In the genomic region with DNA sequence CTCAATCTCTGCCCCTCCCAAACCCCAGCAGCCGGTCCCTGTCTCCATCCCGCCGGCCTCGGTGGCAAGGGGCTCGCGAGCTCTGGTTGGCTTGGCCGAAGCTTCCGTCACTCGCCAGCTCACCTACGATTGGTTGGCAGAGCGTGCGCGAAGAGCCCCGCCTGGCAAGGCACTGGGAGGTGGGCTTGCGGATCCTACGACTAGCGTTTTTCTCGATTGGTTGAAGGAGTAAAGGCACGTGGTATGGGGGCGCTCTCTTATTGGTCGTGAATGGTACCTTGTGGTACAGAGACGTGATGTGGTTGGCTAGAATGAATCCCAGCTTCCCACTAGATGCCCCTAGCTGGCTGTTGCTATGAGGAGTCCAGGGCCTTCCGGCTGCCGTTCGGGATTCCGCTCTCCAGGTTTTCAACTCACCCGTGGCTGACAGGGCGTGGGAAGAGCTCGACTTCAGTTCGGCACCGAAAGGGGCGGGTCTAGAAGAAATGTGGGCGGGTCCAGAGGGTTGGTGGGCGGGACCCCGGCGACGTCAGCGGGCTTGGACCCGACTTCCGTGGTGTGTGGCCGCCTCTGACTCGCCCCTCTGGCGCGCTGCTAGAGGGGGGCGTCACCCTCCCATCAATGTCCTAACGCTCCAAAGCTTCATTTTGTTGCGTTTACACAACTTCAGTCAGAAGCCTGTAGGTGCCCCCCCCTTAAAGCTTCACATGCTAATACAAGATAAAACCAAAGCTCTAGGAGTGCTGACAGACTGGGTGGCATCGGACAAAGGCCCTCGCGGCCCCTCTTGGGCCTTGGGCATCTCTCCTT, we compare ENCODE assay signal across 8 cellular contexts. TPM values are rescaled to one million over a fixed set of nuclear protein-coding genes. Genes with fewer than 3 reads are reported as not detected.
A peak's percentile ranks its signal among the peaks of the same experiment; 100 is the strongest.
DNase-seq lines count a peak whose midpoint lies in the region; ATAC-seq and TF ChIP-seq lines count a peak whose summit lies in the region.

No MANE protein-coding gene starts in this region.

- peaks cover 41% of the 10 kb centered on the region for H3K4me1 Mint-ChIP-seq in WTC11

- peak; percentile 96 for DNase-seq in AG08395 (ENCODE audit: low spot score)
- peak; percentile 99 for DNase-seq in NCI-H2227 treated with DMSO at 0.1 percent for 48 hours (lab: John Stamatoyannopoulos, UW)
- DNase-seq in WTC11 (ENCODE audit: low spot score), result peak; percentile 98
- DNase-seq in cardiac fibroblast (ENCODE audit: low read depth in 2 of 2), result peak; percentile 100
- DNase-seq in iPS-NIHi11 (ENCODE audit: low spot score), result peak; percentile 89

- peak overlapping the region; percentile 93 for H3K4me3 Mint-ChIP-seq in WTC11

- CTCF ChIA-PET in WTC11 (lab: Charles Lee), result interaction anchor here (0.8 to 1.6 kb wide), 11 partner anchors 23 to 449 kb away, joined by 3 to 6 read pairs (median 3); a partner anchor contains a TSS

- H3K4me3 ChIP-seq in cardiac fibroblast (replicated peaks in 1 of 2; ENCODE audit: low read depth in 2 of 2, low read length in 2 of 2) (peak overlapping the region; percentile 80 to 81), skin epidermis (peak overlapping the region; percentile 65 to 90 (median 84))

- TF ChIP-seq CTCF in WTC11 (IDR thresholded peaks at IDR 0.05), result no peak
- TF ChIP-seq CTCF in cardiac fibroblast (IDR thresholded peaks at IDR 0.05; ENCODE audit: low read depth, low read length), result no peak

- H3K27ac Mint-ChIP-seq in WTC11, result peak overlapping the region; percentile 100

- ATAC-seq in GM18909 (IDR thresholded peaks at IDR 0.05; ENCODE audit: poor library complexity, unreplicated experiment), result peak; percentile 81
- peak; percentile 79 for ATAC-seq in HG03175 (IDR thresholded peaks at IDR 0.05; ENCODE audit: unreplicated experiment)
- ATAC-seq in WTC11, result peak; percentile 85

- 0 out of 2 replicates have a peak, but pooled peaks cover 4% of the 10 kb centered on the region for H3K36me3 Mint-ChIP-seq in WTC11

- POLR2A ChIA-PET in WTC11 (lab: Charles Lee), result interaction anchor here (0.6 to 1.3 kb wide), 7 partner anchors 10 to 205 kb away, joined by 3 to 4 read pairs (median 3); no protein-coding TSS in a partner anchor

- no peaks in the 10 kb centered on the region for H3K27me3 Mint-ChIP-seq in WTC11 (ENCODE audit: low read depth)

- no peaks in the 10 kb centered on the region for H3K9me3 Mint-ChIP-seq in WTC11

- peak overlapping the region; percentile 80 to 99 (median 97) for H3K27ac ChIP-seq in skin epidermis

TF ChIP-seq in WTC11, 78 proteins besides CTCF, POLR2A, EP300 and RAD21 (continues in another document):
- TF ChIP-seq, protein P1, sequence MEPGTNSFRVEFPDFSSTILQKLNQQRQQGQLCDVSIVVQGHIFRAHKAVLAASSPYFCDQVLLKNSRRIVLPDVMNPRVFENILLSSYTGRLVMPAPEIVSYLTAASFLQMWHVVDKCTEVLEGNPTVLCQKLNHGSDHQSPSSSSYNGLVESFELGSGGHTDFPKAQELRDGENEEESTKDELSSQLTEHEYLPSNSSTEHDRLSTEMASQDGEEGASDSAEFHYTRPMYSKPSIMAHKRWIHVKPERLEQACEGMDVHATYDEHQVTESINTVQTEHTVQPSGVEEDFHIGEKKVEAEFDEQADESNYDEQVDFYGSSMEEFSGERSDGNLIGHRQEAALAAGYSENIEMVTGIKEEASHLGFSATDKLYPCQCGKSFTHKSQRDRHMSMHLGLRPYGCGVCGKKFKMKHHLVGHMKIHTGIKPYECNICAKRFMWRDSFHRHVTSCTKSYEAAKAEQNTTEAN (CRISPR knock-in tag; IDR thresholded peaks at IDR 0.05), result no peak
- TF ChIP-seq, protein P2, sequence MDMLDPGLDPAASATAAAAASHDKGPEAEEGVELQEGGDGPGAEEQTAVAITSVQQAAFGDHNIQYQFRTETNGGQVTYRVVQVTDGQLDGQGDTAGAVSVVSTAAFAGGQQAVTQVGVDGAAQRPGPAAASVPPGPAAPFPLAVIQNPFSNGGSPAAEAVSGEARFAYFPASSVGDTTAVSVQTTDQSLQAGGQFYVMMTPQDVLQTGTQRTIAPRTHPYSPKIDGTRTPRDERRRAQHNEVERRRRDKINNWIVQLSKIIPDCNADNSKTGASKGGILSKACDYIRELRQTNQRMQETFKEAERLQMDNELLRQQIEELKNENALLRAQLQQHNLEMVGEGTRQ (CRISPR knock-in tag; IDR thresholded peaks at IDR 0.05), result peak; percentile 97
- TF ChIP-seq MYBL2 (CRISPR knock-in tag; IDR thresholded peaks at IDR 0.05) (peak; percentile 43; the same call in 1 of the 2 replicates), FOXK1 (CRISPR knock-in tag; IDR thresholded peaks at IDR 0.05) (peak; percentile 52; the same call in 1 of the 2 replicates), NFYB (CRISPR knock-in tag; conservative IDR thresholded peaks at IDR 0.05; ENCODE audit: low read depth) (peak; percentile 87), RELA (CRISPR knock-in tag; IDR thresholded peaks at IDR 0.05; ENCODE audit: borderline replicate concordance) (no peak), MXD4 (CRISPR knock-in tag; IDR thresholded peaks at IDR 0.05; ENCODE audit: borderline replicate concordance) (no peak), ZNF232 (CRISPR knock-in tag; IDR thresholded peaks at IDR 0.05) (peak; percentile 17; the same call in 1 of the 2 replicates), ZNF121 (CRISPR knock-in tag; IDR thresholded peaks at IDR 0.05) (peak; percentile 79), SMAD3 (CRISPR knock-in tag; IDR thresholded peaks at IDR 0.05; ENCODE audit: borderline replicate concordance) (no peak), TCF7 (CRISPR knock-in tag; IDR thresholded peaks at IDR 0.05; ENCODE audit: low read depth) (no peak), CREM (CRISPR knock-in tag; IDR thresholded peaks at IDR 0.05) (peak; percentile 61), ETV6 (CRISPR knock-in tag; IDR thresholded peaks at IDR 0.05) (peak; percentile 78), SP1 (CRISPR knock-in tag; conservative IDR thresholded peaks at IDR 0.05) (peak; percentile 97), OVOL2 (CRISPR knock-in tag; IDR thresholded peaks at IDR 0.05; ENCODE audit: borderline replicate concordance) (no peak), TEAD1 (CRISPR knock-in tag; IDR thresholded peaks at IDR 0.05) (peak; percentile 59)
- TF ChIP-seq, protein P3, sequence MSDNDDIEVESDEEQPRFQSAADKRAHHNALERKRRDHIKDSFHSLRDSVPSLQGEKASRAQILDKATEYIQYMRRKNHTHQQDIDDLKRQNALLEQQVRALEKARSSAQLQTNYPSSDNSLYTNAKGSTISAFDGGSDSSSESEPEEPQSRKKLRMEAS (CRISPR knock-in tag; IDR thresholded peaks at IDR 0.05), result peak; percentile 66
- TF ChIP-seq, protein P4, sequence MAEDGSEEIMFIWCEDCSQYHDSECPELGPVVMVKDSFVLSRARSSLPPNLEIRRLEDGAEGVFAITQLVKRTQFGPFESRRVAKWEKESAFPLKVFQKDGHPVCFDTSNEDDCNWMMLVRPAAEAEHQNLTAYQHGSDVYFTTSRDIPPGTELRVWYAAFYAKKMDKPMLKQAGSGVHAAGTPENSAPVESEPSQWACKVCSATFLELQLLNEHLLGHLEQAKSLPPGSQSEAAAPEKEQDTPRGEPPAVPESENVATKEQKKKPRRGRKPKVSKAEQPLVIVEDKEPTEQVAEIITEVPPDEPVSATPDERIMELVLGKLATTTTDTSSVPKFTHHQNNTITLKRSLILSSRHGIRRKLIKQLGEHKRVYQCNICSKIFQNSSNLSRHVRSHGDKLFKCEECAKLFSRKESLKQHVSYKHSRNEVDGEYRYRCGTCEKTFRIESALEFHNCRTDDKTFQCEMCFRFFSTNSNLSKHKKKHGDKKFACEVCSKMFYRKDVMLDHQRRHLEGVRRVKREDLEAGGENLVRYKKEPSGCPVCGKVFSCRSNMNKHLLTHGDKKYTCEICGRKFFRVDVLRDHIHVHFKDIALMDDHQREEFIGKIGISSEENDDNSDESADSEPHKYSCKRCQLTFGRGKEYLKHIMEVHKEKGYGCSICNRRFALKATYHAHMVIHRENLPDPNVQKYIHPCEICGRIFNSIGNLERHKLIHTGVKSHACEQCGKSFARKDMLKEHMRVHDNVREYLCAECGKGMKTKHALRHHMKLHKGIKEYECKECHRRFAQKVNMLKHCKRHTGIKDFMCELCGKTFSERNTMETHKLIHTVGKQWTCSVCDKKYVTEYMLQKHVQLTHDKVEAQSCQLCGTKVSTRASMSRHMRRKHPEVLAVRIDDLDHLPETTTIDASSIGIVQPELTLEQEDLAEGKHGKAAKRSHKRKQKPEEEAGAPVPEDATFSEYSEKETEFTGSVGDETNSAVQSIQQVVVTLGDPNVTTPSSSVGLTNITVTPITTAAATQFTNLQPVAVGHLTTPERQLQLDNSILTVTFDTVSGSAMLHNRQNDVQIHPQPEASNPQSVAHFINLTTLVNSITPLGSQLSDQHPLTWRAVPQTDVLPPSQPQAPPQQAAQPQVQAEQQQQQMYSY (CRISPR knock-in tag; IDR thresholded peaks at IDR 0.05), result peak; percentile 98
- TF ChIP-seq, protein P5, sequence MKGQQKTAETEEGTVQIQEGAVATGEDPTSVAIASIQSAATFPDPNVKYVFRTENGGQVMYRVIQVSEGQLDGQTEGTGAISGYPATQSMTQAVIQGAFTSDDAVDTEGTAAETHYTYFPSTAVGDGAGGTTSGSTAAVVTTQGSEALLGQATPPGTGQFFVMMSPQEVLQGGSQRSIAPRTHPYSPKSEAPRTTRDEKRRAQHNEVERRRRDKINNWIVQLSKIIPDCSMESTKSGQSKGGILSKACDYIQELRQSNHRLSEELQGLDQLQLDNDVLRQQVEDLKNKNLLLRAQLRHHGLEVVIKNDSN (CRISPR knock-in tag; IDR thresholded peaks at IDR 0.05), result peak; percentile 97
- TF ChIP-seq, protein P6, sequence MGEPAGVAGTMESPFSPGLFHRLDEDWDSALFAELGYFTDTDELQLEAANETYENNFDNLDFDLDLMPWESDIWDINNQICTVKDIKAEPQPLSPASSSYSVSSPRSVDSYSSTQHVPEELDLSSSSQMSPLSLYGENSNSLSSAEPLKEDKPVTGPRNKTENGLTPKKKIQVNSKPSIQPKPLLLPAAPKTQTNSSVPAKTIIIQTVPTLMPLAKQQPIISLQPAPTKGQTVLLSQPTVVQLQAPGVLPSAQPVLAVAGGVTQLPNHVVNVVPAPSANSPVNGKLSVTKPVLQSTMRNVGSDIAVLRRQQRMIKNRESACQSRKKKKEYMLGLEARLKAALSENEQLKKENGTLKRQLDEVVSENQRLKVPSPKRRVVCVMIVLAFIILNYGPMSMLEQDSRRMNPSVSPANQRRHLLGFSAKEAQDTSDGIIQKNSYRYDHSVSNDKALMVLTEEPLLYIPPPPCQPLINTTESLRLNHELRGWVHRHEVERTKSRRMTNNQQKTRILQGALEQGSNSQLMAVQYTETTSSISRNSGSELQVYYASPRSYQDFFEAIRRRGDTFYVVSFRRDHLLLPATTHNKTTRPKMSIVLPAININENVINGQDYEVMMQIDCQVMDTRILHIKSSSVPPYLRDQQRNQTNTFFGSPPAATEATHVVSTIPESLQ (CRISPR knock-in tag; IDR thresholded peaks at IDR 0.05), result no peak

RNA-seq across cellular contexts. Expression of a gene that starts 0.8 kb away (rescaled TPM):
- 34.8 to 39.0 TPM (median 35.1 TPM) in 3 replicates for total RNA-seq in WTC11 (2021)

Comparison
In these comparisons a context has a peak if more than half of its experiments do, and no peak if none do; other contexts are left out.
1. Peak in every context shown above with its lines: DNase-seq, ATAC-seq, H3K4me3 ChIP-seq and H3K27ac ChIP-seq.